27 cellular contexts compared by ENCODE assay signal in the genomic region with DNA sequence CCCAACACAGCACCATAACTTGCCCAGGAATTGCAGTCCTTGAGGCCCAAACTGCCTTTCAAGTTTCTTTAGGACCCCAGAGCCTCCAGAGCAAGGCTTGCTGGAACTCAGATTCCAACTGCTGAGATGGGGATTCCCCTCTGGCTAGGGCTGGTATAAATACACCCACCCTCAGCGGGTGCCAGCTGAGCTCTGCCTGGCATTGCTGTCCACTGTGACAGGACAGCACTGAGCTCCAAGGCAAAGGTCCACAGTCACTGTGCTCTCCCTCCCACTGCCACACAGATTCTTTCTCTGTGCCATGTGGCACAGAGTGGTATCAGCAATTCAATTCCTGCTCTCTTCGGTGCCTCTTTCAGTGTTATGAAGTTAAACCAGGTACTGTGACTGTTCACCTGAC.
"Had no signal": no experiment of that assay in that cellular context is flagged by ENCODE, and none has a peak within 500 bp of the region (broad histone marks: within the 10 kb centered on the region; RNA-seq: fewer than 3 reads in every experiment).

No MANE protein-coding gene starts in this region.

- H3K36me3 ChIP-seq: colonic mucosa, neural progenitor cell, stomach, thyroid gland, vagina had no signal

- H3K4me1 ChIP-seq: colonic mucosa, foreskin keratinocyte, neural progenitor cell, parathyroid adenoma, stomach, thyroid gland, vagina had no signal

- DNase-seq: colonic mucosa; effector CD8-positive, alpha-beta T cell; endodermal cell; foreskin keratinocyte; glutamatergic neuron; mesenchymal stem cell; mucosa of descending colon; naive thymus-derived CD4-positive, alpha-beta T cell; small intestine; stimulated activated CD4-positive, alpha-beta T cell treated with anti-CD3 and anti-CD28 coated beads, Interleukin-1b, Interleukin-23, amount 100 ng/mL, for 48 hours; stimulated activated CD4-positive, alpha-beta T cell treated with anti-CD3 and anti-CD28 coated beads, Interleukin-4, amount 100 ng/mL, for 1 hour; stimulated activated CD8-positive, alpha-beta memory T cell treated with anti-CD3 and anti-CD28 coated beads, Interleukin-4, amount 100 ng/mL, for 48 hours; stimulated activated naive CD4-positive, alpha-beta T cell treated with Interleukin-2 at 50 U/mL for 16 hours; stomach; thyroid gland; trophoblast cell had no signal

- H3K9me3 Mint-ChIP-seq: central memory CD8-positive, alpha-beta T cell; neural progenitor cell had no signal

- H3K36me3 Mint-ChIP-seq: naive thymus-derived CD4-positive, alpha-beta T cell; neural progenitor cell had no signal

- H3K27ac Mint-ChIP-seq: dendritic cell treated with granulocyte-macrophage colony-stimulating factor and Interleukin-4, amounts not matched to agents 40 ng/mL and 50 ng/mL, for 4 days; endodermal cell; mesothelial cell of epicardium; nephron; neural progenitor cell; progenitor cell of endocrine pancreas had no signal

- H3K27me3 ChIP-seq: colonic mucosa, foreskin keratinocyte, hepatocyte, neural progenitor cell, stomach, thyroid gland, vagina had no signal

- H3K9me3 ChIP-seq: colonic mucosa, mucosa of descending colon, stomach, thyroid gland, vagina had no signal

- FAIRE-seq: small intestine had no signal

- H3K27ac ChIP-seq: colonic mucosa, epithelial cell of prostate, foreskin keratinocyte, hepatocyte, neural progenitor cell, parathyroid adenoma, stomach, thyroid gland, vagina had no signal

- H3K4me3 ChIP-seq: colonic mucosa, hepatocyte, mucosa of descending colon, neural progenitor cell, stomach, thyroid gland, vagina had no signal

- H3K9ac ChIP-seq: neural progenitor cell, parathyroid adenoma had no signal

- ATAC-seq: esophagus mucosa; foreskin keratinocyte; mucosa of descending colon; naive thymus-derived CD4-positive, alpha-beta T cell had no signal
